ENCODE assay signal across 9 cellular contexts in genomic region chr5:16617272-16617973, GRCh38. TPM values are rescaled to one million over a fixed set of nuclear protein-coding genes. Genes with fewer than 3 reads are reported as not detected.
DNase-seq lines count a peak whose midpoint lies in the region; TF ChIP-seq lines count a peak whose summit lies in the region.
"Had no signal": no experiment of that assay in that cellular context is flagged by ENCODE, and none has a peak within 500 bp of the region (broad histone marks: within the 10 kb centered on the region; RNA-seq: fewer than 3 reads in every experiment).

No MANE protein-coding gene starts in this region.

- H3K4me1 ChIP-seq in ectodermal cell (ENCODE audit: control insufficient read depth, insufficient read depth, low read length) = peaks cover 7% of the 10 kb centered on the region
- H3K4me1 ChIP-seq in neutrophil (ENCODE audit: control insufficient read depth in 1 of 2, insufficient read depth in 1 of 2, low read depth in 1 of 2, low read length in 1 of 2) = peaks cover 15 to 17% of the 10 kb centered on the region in 2 experiments

- no peak overlapping the region for H3K27ac ChIP-seq in ectodermal cell (ENCODE audit: insufficient read depth, low read depth, low read length, poor library complexity, severe bottlenecking)
- H3K27ac ChIP-seq in neutrophil = peak overlapping the region; percentile 64
- H3K27ac ChIP-seq: 22Rv1 had no signal

- no peak for TF ChIP-seq CTCF in neutrophil (IDR thresholded peaks at IDR 0.05)

- DNase-seq in DMS153 (lab: John Stamatoyannopoulos, UW) = peak; percentile 22
- no peak for DNase-seq in DMS153 treated with DMSO at 0.1 percent for 48 hours (lab: John Stamatoyannopoulos, UW; ENCODE audit: unreplicated experiment)
- DNase-seq in activated CD4-positive, alpha-beta T cell treated with anti-CD3 and anti-CD28 coated beads for 1 hour = peak; percentile 49
- DNase-seq in mucosa of gallbladder (ENCODE audit: low spot score) = no peak
- DNase-seq in middle frontal gyrus (ENCODE audit: extremely low spot score, low spot score) = no peak
- DNase-seq in GDM1 (lab: John Stamatoyannopoulos, UW) = no peak

- peak overlapping the region; percentile 43 for H3K4me3 ChIP-seq in ectodermal cell (ENCODE audit: insufficient read depth, low read depth, low read length)
- H3K4me3 ChIP-seq in neutrophil (ENCODE audit: low read depth in 1 of 2, low read length in 1 of 2) = peak overlapping the region; percentile 64 to 82

- H3K36me3 ChIP-seq in ectodermal cell (ENCODE audit: control insufficient read depth, insufficient read depth, low read length) (no peaks in the 10 kb centered on the region), neutrophil (no peaks in the 10 kb centered on the region)

- WGBS in ectodermal cell, 2 experiments = 26 to 31% methylated on average over 27 of the region's 27 CpGs

- H3K9me3 ChIP-seq in ectodermal cell (ENCODE audit: control insufficient read depth, low read length) (no peaks in the 10 kb centered on the region), neutrophil (no peaks in the 10 kb centered on the region)

- H3K27me3 ChIP-seq in ectodermal cell (ENCODE audit: control insufficient read depth, insufficient read depth, low read length, poor library complexity, severe bottlenecking) = peaks cover 51% of the 10 kb centered on the region
- peaks cover 7% of the 10 kb centered on the region for H3K27me3 ChIP-seq in neutrophil

RNA-seq across cellular contexts. Expression of gene RETREG1, which starts 0.6 kb away (rescaled TPM):
- polyA plus RNA-seq in ectodermal cell (2013, experiment 1 of 4) = 0.22 TPM
- polyA plus RNA-seq in ectodermal cell (2013, experiment 2 of 4) = 1.3 TPM
- 0.53 TPM for polyA plus RNA-seq in ectodermal cell (2013, experiment 3 of 4)
- polyA plus RNA-seq in ectodermal cell (2013, experiment 4 of 4) = 0.73 TPM
- 63.7 TPM for total RNA-seq in mucosa of gallbladder

Comparison
In these comparisons a context has a peak if more than half of its experiments do, and no peak if none do; other contexts are left out.
1. DNase-seq: peak in DMS153 (single experiment) and activated CD4-positive, alpha-beta T cell treated with anti-CD3 and anti-CD28 coated beads for 1 hour (single experiment); none in DMS153 treated with DMSO at 0.1 percent for 48 hours (single experiment), mucosa of gallbladder (single experiment), middle frontal gyrus (single experiment) and GDM1 (single experiment).